Comparison of ENCODE assay signal across 1 cellular context in genomic region chr16:70681382-70682238, GRCh38.
TF ChIP-seq lines count a peak whose summit lies in the region.

No MANE protein-coding gene starts in this region.

TF ChIP-seq in HepG2, 621 proteins besides CTCF, POLR2A, EP300 and RAD21 (continued from another document and continues in another):
- TF ChIP-seq ZNF281 (CRISPR knock-in tag; IDR thresholded peaks at IDR 0.05; ENCODE audit: borderline replicate concordance) (no peak; the same call in 1 of the 2 replicates), KLF11 (CRISPR knock-in tag; IDR thresholded peaks at IDR 0.05) (0 out of 2 replicates have a peak, but pooled peaks have one; percentile 24), ZBTB2 (CRISPR knock-in tag; IDR thresholded peaks at IDR 0.05; ENCODE audit: low read depth) (no peak), ZNF280B (CRISPR knock-in tag; IDR thresholded peaks at IDR 0.05; ENCODE audit: borderline replicate concordance) (peak; percentile 70; the same call in 1 of the 2 replicates), NR2F6 (IDR thresholded peaks at IDR 0.05) (peak; percentile 68), NR2F6 (CRISPR knock-in tag; IDR thresholded peaks at IDR 0.05) (peak; percentile 75), ZNF549 (CRISPR knock-in tag; IDR thresholded peaks at IDR 0.05) (no peak), ZNF263 (CRISPR knock-in tag; IDR thresholded peaks at IDR 0.05) (peak; percentile 50), RFXAP (CRISPR knock-in tag; IDR thresholded peaks at IDR 0.05; ENCODE audit: borderline replicate concordance) (no peak; the same call in 1 of the 2 replicates), NCOA1 (CRISPR knock-in tag; IDR thresholded peaks at IDR 0.05) (peak; percentile 93; the same call in 1 of the 2 replicates), ZNF605 (CRISPR knock-in tag; IDR thresholded peaks at IDR 0.05) (peak; percentile 74), TSC22D2 (CRISPR knock-in tag; IDR thresholded peaks at IDR 0.05; ENCODE audit: borderline replicate concordance) (peak; percentile 76; the same call in 1 of the 2 replicates), SRSF1 (optimal IDR thresholded peaks at IDR 0.05; ENCODE audit: low read depth, low read length) (peak; percentile 70), ZNF580 (CRISPR knock-in tag; IDR thresholded peaks at IDR 0.05; ENCODE audit: borderline replicate concordance, low read depth) (0 out of 2 replicates have a peak, but pooled peaks have one; percentile 1), HES4 (CRISPR knock-in tag; IDR thresholded peaks at IDR 0.05; ENCODE audit: borderline replicate concordance) (peak; percentile 31; the same call in 1 of the 2 replicates), XBP1 (CRISPR knock-in tag; IDR thresholded peaks at IDR 0.05) (no peak), PTBP1 (IDR thresholded peaks at IDR 0.05; ENCODE audit: low read depth, low read length, poor library complexity, severe bottlenecking) (no peak), ZNF318 (CRISPR knock-in tag; IDR thresholded peaks at IDR 0.05) (no peak; the same call in 1 of the 2 replicates), ZNF143 (CRISPR knock-in tag; IDR thresholded peaks at IDR 0.05) (no peak; the same call in 1 of the 2 replicates), ZNF83 (CRISPR knock-in tag; IDR thresholded peaks at IDR 0.05; ENCODE audit: borderline replicate concordance) (0 out of 2 replicates have a peak, but pooled peaks have one; percentile 15), TBX2 (CRISPR knock-in tag; IDR thresholded peaks at IDR 0.05; ENCODE audit: borderline replicate concordance) (peak; percentile 72), ZBTB43 (CRISPR knock-in tag; conservative IDR thresholded peaks at IDR 0.05) (peak; percentile 80), AHDC1 (CRISPR knock-in tag; IDR thresholded peaks at IDR 0.05; ENCODE audit: borderline replicate concordance) (no peak), ZMAT3 (CRISPR knock-in tag; conservative IDR thresholded peaks at IDR 0.05) (peak; percentile 89), PATZ1 (CRISPR knock-in tag; IDR thresholded peaks at IDR 0.05) (peak; percentile 98), ZNF557 (CRISPR knock-in tag; IDR thresholded peaks at IDR 0.05) (peak; percentile 80), HOXD1 (CRISPR knock-in tag; IDR thresholded peaks at IDR 0.05) (peak; percentile 76; the same call in 1 of the 2 replicates), DMAP1 (CRISPR knock-in tag; IDR thresholded peaks at IDR 0.05) (no peak), MYNN (CRISPR knock-in tag; IDR thresholded peaks at IDR 0.05; ENCODE audit: low read depth) (0 out of 2 replicates have a peak, but pooled peaks have one; percentile 23)
